ENCODE assay signal across 8 cellular contexts in genomic region chr6:167094436-167094819, GRCh38.
A peak's percentile ranks its signal among the peaks of the same experiment; 100 is the strongest.
DNase-seq lines count a peak whose midpoint lies in the region; ATAC-seq and TF ChIP-seq lines count a peak whose summit lies in the region.

No MANE protein-coding gene starts in this region.

- H3K4me3 ChIP-seq in GM12865 (ENCODE audit: low read depth, low read length), result peak overlapping the region; percentile 59
- H3K4me3 ChIP-seq in fibroblast of pulmonary artery (replicated peaks; ENCODE audit: low read depth, low read length), result no peak overlapping the region

- ATAC-seq in GM21390 (IDR thresholded peaks at IDR 0.05; ENCODE audit: unreplicated experiment), result peak; percentile 28
- ATAC-seq in HG03520 (IDR thresholded peaks at IDR 0.05; ENCODE audit: unreplicated experiment), result peak; percentile 6

- DNase-seq in GM12865 (ENCODE audit: low read depth) (no peak), fibroblast of pulmonary artery (ENCODE audit: low read depth) (peak; percentile 16), NCI-H146 treated with DMSO at 0.1 percent for 48 hours (lab: John Stamatoyannopoulos, UW; ENCODE audit: unreplicated experiment) (no peak), D341Med (ENCODE audit: low spot score) (no peak)
- no peak for DNase-seq in activated effector memory CD4-positive, alpha-beta T cell treated with Interleukin-2 at 50 U/mL for 16 hours
- DNase-seq in stimulated activated CD4-positive, alpha-beta T cell treated with anti-CD3 and anti-CD28 coated beads, Interleukin-2, amount 100 ng/mL, for 48 hours, result no peak

- TF ChIP-seq CTCF in GM12865 (IDR thresholded peaks at IDR 0.05; ENCODE audit: insufficient read depth, low read depth, low read length, missing control alignments) (no peak), fibroblast of pulmonary artery (IDR thresholded peaks at IDR 0.05; ENCODE audit: low read length, missing control alignments) (no peak)
